1 cellular context compared by ENCODE assay signal in genomic region chr6:32176476-32177181, GRCh38.
TF ChIP-seq lines count a peak whose summit lies in the region.

No MANE protein-coding gene starts in this region.

TF ChIP-seq in HEK293, 187 proteins besides CTCF, POLR2A, EP300 and RAD21 (continued from another document):
- TF ChIP-seq PRDM10 (tag by site-specific recombination; IDR thresholded peaks at IDR 0.05) (peak; percentile 95), ZNF140 (tag by site-specific recombination; IDR thresholded peaks at IDR 0.05) (no peak), ZNF37A (tag by site-specific recombination; IDR thresholded peaks at IDR 0.05) (no peak), ZNF561 (tag by site-specific recombination; IDR thresholded peaks at IDR 0.05; ENCODE audit: borderline replicate concordance) (no peak), ZNF747 (tag by site-specific recombination; IDR thresholded peaks at IDR 0.05) (no peak), ZNF449 (tag by site-specific recombination; IDR thresholded peaks at IDR 0.05) (no peak), ZNF600 (tag by site-specific recombination; IDR thresholded peaks at IDR 0.05) (peak; percentile 23; the same call in 1 of the 2 replicates), ZNF366 (tag by site-specific recombination; conservative IDR thresholded peaks at IDR 0.05) (peak; percentile 81), ZNF324 (tag by site-specific recombination; IDR thresholded peaks at IDR 0.05) (peak; percentile 48; the same call in 1 of the 2 replicates), ZNF350 (tag by site-specific recombination; IDR thresholded peaks at IDR 0.05) (no peak), ZNF155 (tag by site-specific recombination; IDR thresholded peaks at IDR 0.05) (no peak), PRDM6 (tag by site-specific recombination; IDR thresholded peaks at IDR 0.05) (no peak), ZNF138 (tag by site-specific recombination; IDR thresholded peaks at IDR 0.05; ENCODE audit: borderline replicate concordance) (no peak), KLF1 (tag by site-specific recombination; IDR thresholded peaks at IDR 0.05) (peak; percentile 60; the same call in 1 of the 2 replicates), ZBTB17 (tag by site-specific recombination; IDR thresholded peaks at IDR 0.05) (0 out of 2 replicates have a peak, but pooled peaks have one; percentile 12), OVOL3 (tag by site-specific recombination; IDR thresholded peaks at IDR 0.05) (0 out of 2 replicates have a peak, but pooled peaks have one; percentile 32)
